Comparison of ENCODE assay signal across 12 cellular contexts in genomic region chr12:810635-811415, GRCh38. TPM values are rescaled to one million over a fixed set of nuclear protein-coding genes. Genes with fewer than 3 reads are reported as not detected.
DNase-seq lines count a peak whose midpoint lies in the region; ATAC-seq and TF ChIP-seq lines count a peak whose summit lies in the region.
"Had no signal": no experiment of that assay in that cellular context is flagged by ENCODE, and none has a peak within 500 bp of the region (broad histone marks: within the 10 kb centered on the region; RNA-seq: fewer than 3 reads in every experiment).

No MANE protein-coding gene starts in this region.

- DNase-seq in activated effector memory CD4-positive, alpha-beta T cell treated with anti-CD3 and anti-CD28 coated beads, Interleukin-2, amount 50 U/mL, for 16 hours = peak; percentile 78
- DNase-seq in activated effector memory CD4-positive, alpha-beta T cell treated with Interleukin-2 at 50 U/mL for 16 hours = no peak
- peak in 1 of 10 donors; percentile 21 for DNase-seq in dorsolateral prefrontal cortex
- DNase-seq in Peyer's patch = no peak
- DNase-seq in COR-L47 (lab: John Stamatoyannopoulos, UW) = no peak
- no peak for DNase-seq in GDM1 (lab: John Stamatoyannopoulos, UW)
- DNase-seq: AML-193, aorta, foreskin keratinocyte, NCI-H2029 had no signal

- TF ChIP-seq CTCF in dorsolateral prefrontal cortex (IDR thresholded peaks at IDR 0.05 in 54 of 56, conservative IDR thresholded peaks at IDR 0.05 in 2 of 56; ENCODE audit: low read depth in 1 of 56, partially characterized antibody in 56 of 56) (no peak), Peyer's patch (IDR thresholded peaks at IDR 0.05) (no peak)

- no peak for TF ChIP-seq POLR2A in Peyer's patch (IDR thresholded peaks at IDR 0.05)

- no peaks in the 10 kb centered on the region for H3K9me3 Mint-ChIP-seq in stimulated activated memory B cell treated with anti-CD40 and anti-IgM and Interleukin-4, amounts not matched to agents 10 μg/mL and 1 μg/mL and 100 μg/mL, for 72 hours

- H3K27ac ChIP-seq in dorsolateral prefrontal cortex = peak overlapping the region in 41 of 59 donors; percentile 0 to 74 (median 40)
- no peak overlapping the region for H3K27ac ChIP-seq in Peyer's patch
- H3K27ac ChIP-seq: foreskin keratinocyte had no signal

- intact Hi-C loops in dorsolateral prefrontal cortex (cut with DNase I) = loop anchor here (2.0 to 10.0 kb wide), 5 partner anchors 56 to 239 kb away; partner anchors contain the start of genes RAD52 (in 1 of the 2) and WNK1 (in 1 of the 2)

- TF ChIP-seq EP300 in Ishikawa (IDR thresholded peaks at IDR 0.05; ENCODE audit: borderline replicate concordance) = no peak

- no peak overlapping the region for H3K4me3 Mint-ChIP-seq in stimulated activated memory B cell treated with anti-CD40 and anti-IgM and Interleukin-4, amounts not matched to agents 10 μg/mL and 1 μg/mL and 100 μg/mL, for 72 hours

- H3K9me3 ChIP-seq in Peyer's patch = no peaks in the 10 kb centered on the region

- H3K27me3 ChIP-seq in dorsolateral prefrontal cortex (no peaks in the 10 kb centered on the region), Peyer's patch (no peaks in the 10 kb centered on the region)
- H3K27me3 ChIP-seq: foreskin keratinocyte had no signal

- TF ChIP-seq RAD21 in Ishikawa (IDR thresholded peaks at IDR 0.05; ENCODE audit: low read depth) = no peak

- peak; percentile 79 for ATAC-seq in stimulated activated memory B cell treated with anti-CD40 and anti-IgM and Interleukin-4, amounts not matched to agents 10 μg/mL and 1 μg/mL and 100 μg/mL, for 72 hours
- ATAC-seq: foreskin keratinocyte had no signal

- no peaks in the 10 kb centered on the region for H3K36me3 Mint-ChIP-seq in stimulated activated memory B cell treated with anti-CD40 and anti-IgM and Interleukin-4, amounts not matched to agents 10 μg/mL and 1 μg/mL and 100 μg/mL, for 72 hours

- H3K27ac Mint-ChIP-seq in stimulated activated memory B cell treated with anti-CD40 and anti-IgM and Interleukin-4, amounts not matched to agents 10 μg/mL and 1 μg/mL and 100 μg/mL, for 72 hours = peak overlapping the region; percentile 64

- peaks cover 0 to 12% (median 5%) of the 10 kb centered on the region in 4 donors for H3K4me1 ChIP-seq in Peyer's patch

- H3K36me3 ChIP-seq in Peyer's patch = peaks cover 0 to 10% (median 0%) of the 10 kb centered on the region in 3 donors

- no peaks in the 10 kb centered on the region for H3K27me3 Mint-ChIP-seq in stimulated activated memory B cell treated with anti-CD40 and anti-IgM and Interleukin-4, amounts not matched to agents 10 μg/mL and 1 μg/mL and 100 μg/mL, for 72 hours

- H3K4me3 ChIP-seq in dorsolateral prefrontal cortex (peak overlapping the region in 7 of 59 donors; percentile 4 to 35 (median 16)), Peyer's patch (no peak overlapping the region)

- peaks cover 66% of the 10 kb centered on the region for H3K4me1 Mint-ChIP-seq in stimulated activated memory B cell treated with anti-CD40 and anti-IgM and Interleukin-4, amounts not matched to agents 10 μg/mL and 1 μg/mL and 100 μg/mL, for 72 hours

TF ChIP-seq in Ishikawa, 13 proteins besides CTCF, POLR2A, EP300 and RAD21:
- TF ChIP-seq TEAD4 (IDR thresholded peaks at IDR 0.05) = no peak
- TF ChIP-seq, protein P1, sequence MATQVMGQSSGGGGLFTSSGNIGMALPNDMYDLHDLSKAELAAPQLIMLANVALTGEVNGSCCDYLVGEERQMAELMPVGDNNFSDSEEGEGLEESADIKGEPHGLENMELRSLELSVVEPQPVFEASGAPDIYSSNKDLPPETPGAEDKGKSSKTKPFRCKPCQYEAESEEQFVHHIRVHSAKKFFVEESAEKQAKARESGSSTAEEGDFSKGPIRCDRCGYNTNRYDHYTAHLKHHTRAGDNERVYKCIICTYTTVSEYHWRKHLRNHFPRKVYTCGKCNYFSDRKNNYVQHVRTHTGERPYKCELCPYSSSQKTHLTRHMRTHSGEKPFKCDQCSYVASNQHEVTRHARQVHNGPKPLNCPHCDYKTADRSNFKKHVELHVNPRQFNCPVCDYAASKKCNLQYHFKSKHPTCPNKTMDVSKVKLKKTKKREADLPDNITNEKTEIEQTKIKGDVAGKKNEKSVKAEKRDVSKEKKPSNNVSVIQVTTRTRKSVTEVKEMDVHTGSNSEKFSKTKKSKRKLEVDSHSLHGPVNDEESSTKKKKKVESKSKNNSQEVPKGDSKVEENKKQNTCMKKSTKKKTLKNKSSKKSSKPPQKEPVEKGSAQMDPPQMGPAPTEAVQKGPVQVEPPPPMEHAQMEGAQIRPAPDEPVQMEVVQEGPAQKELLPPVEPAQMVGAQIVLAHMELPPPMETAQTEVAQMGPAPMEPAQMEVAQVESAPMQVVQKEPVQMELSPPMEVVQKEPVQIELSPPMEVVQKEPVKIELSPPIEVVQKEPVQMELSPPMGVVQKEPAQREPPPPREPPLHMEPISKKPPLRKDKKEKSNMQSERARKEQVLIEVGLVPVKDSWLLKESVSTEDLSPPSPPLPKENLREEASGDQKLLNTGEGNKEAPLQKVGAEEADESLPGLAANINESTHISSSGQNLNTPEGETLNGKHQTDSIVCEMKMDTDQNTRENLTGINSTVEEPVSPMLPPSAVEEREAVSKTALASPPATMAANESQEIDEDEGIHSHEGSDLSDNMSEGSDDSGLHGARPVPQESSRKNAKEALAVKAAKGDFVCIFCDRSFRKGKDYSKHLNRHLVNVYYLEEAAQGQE (IDR thresholded peaks at IDR 0.05; ENCODE audit: low read depth) = no peak
- TF ChIP-seq USF1 (IDR thresholded peaks at IDR 0.05) = peak; percentile 32; the same call in 1 of the 2 replicates

RNA-seq across cellular contexts. Expression of gene WNK1, which starts 58.4 kb away (rescaled TPM):
- total RNA-seq in dorsolateral prefrontal cortex (100 to 1,000 TPM; 266 to 597 (median 370) TPM), Peyer's patch (100 to 1,000 TPM in 3 of 4 donors, 10 to 100 TPM in 1; 83.2 to 198 (median 144) TPM)

Comparison
In these comparisons a context has a peak if more than half of its experiments do, and no peak if none do; other contexts are left out.
1. H3K27ac ChIP-seq: peak in dorsolateral prefrontal cortex (41 of 59); none in Peyer's patch (0 of 4).